ENCODE assay signal across 8 cellular contexts in the genomic region with DNA sequence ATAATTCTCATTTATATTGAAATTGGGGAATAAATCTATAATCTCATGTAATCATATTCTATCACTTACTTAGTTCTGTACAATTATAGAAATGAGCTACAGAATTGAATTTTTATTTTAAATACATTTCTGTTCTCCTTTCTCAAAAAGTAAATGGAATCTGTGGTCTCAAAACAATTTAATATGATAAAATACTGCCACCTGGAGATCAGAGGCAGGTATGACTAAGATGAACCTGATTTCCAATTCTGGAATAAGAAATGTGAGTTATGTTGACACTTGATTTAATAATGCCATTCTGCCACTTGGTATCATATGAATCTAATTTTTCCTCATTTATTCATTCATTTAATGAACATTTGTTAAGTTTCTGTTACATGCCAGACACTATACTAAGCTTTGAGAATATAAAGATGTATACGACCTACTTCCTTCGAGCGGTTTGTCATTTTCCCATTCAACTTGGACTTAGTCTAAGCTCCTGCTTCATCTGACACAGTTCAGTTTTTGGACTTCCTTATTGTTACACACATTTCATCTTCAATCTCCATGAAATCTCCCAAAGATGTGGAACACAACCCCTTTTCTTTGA. TPM values are rescaled to one million over a fixed set of nuclear protein-coding genes. Genes with fewer than 3 reads are reported as not detected.
A peak's percentile ranks its signal among the peaks of the same experiment; 100 is the strongest.
DNase-seq lines count a peak whose midpoint lies in the region; ATAC-seq and TF ChIP-seq lines count a peak whose summit lies in the region.

No MANE protein-coding gene starts in this region.

- H3K4me3 ChIP-seq in Karpas-422 (ENCODE audit: low read length), result no peak overlapping the region
- H3K4me3 ChIP-seq in gastroesophageal sphincter, result no peak overlapping the region
- no peak overlapping the region for H3K4me3 ChIP-seq in lower leg skin (ENCODE audit: low read depth, poor library complexity, severe bottlenecking)

- H2AFZ ChIP-seq in Karpas-422 (ENCODE audit: low read length), result no peak overlapping the region

- no peaks in the 10 kb centered on the region for H4K20me1 ChIP-seq in Karpas-422 (ENCODE audit: insufficient read depth, low read depth, low read length)

- WGBS in gastroesophageal sphincter (ENCODE audit: low coverage in 1 of 2), 2 donors, result 87% methylated on average over 3 of the region's 3 CpGs
- 89 to 96% methylated on average over 3 of the region's 3 CpGs for WGBS in lower leg skin, 2 donors

- H3K27ac ChIP-seq in Karpas-422 (ENCODE audit: low read length) (no peak overlapping the region), gastroesophageal sphincter (no peak overlapping the region)

- ATAC-seq in gastroesophageal sphincter, result no peak
- no peak for ATAC-seq in GM19397 (IDR thresholded peaks at IDR 0.05; ENCODE audit: unreplicated experiment)

- H3K9ac ChIP-seq in Karpas-422 (ENCODE audit: low read length), result no peak overlapping the region

- peak; percentile 52 to 72 (median 68) for TF ChIP-seq CTCF in gastroesophageal sphincter (IDR thresholded peaks at IDR 0.05)
- TF ChIP-seq CTCF in lower leg skin (IDR thresholded peaks at IDR 0.05), result no peak

- H3K79me2 ChIP-seq in Karpas-422 (ENCODE audit: low read length), result no peaks in the 10 kb centered on the region

- peak; percentile 32 for DNase-seq in DMS114 treated with DMSO at 0.1 percent for 48 hours (lab: John Stamatoyannopoulos, UW; ENCODE audit: unreplicated experiment)
- DNase-seq in Karpas-422, result peak; percentile 77
- peak; percentile 28 for DNase-seq in SW480 (ENCODE audit: low spot score)
- DNase-seq in smooth muscle cell of the brain vasculature (ENCODE audit: low read depth, low spot score), result peak; percentile 23
- DNase-seq in activated CD4-positive, alpha-beta T cell treated with anti-CD3 and anti-CD28 coated beads, Interleukin-2, amount 50 U/mL, for 48 hours, result no peak
- DNase-seq in lower leg skin (ENCODE audit: low spot score in 2 of 2), result no peak

- H3K9me3 ChIP-seq in Karpas-422 (ENCODE audit: low read length) (no peaks in the 10 kb centered on the region), gastroesophageal sphincter (no peaks in the 10 kb centered on the region)

- no peak for TF ChIP-seq EP300 in gastroesophageal sphincter (IDR thresholded peaks at IDR 0.05)

- H3K4me2 ChIP-seq in Karpas-422 (ENCODE audit: low read depth, low read length, poor library complexity, severe bottlenecking), result no peak overlapping the region

- no peak for TF ChIP-seq POLR2A in gastroesophageal sphincter (IDR thresholded peaks at IDR 0.05)
- no peak for TF ChIP-seq POLR2A in lower leg skin (IDR thresholded peaks at IDR 0.05)

- H3K9me2 ChIP-seq in Karpas-422 (replicated peaks; ENCODE audit: insufficient read depth, low read length), result no peaks in the 10 kb centered on the region

- intact Hi-C loops in lower leg skin (cut with DNase I; ENCODE audit: low total_unique reads), result loop anchor here (2.0 to 5.0 kb wide), 2 partner anchors 175 to 344 kb away; no protein-coding TSS in a partner anchor

- H3K36me3 ChIP-seq in Karpas-422 (ENCODE audit: insufficient read depth, low read length), result no peaks in the 10 kb centered on the region
- H3K36me3 ChIP-seq in gastroesophageal sphincter, result no peaks in the 10 kb centered on the region

- no peaks in the 10 kb centered on the region for H3K4me1 ChIP-seq in Karpas-422 (ENCODE audit: low read length)
- no peaks in the 10 kb centered on the region for H3K4me1 ChIP-seq in gastroesophageal sphincter

- H3K27me3 ChIP-seq in Karpas-422 (ENCODE audit: low read length), result no peaks in the 10 kb centered on the region
- H3K27me3 ChIP-seq in gastroesophageal sphincter, result no peaks in the 10 kb centered on the region

RNA-seq across cellular contexts. Expression of a gene that starts 7.6 kb away (rescaled TPM):
- total RNA-seq in Karpas-422 (2014; rRNA removed; shearing (Covaris generic); ENCODE audit: low replicate concordance), result 43.8 and 55.2 TPM in 2 replicates
- total RNA-seq in gastroesophageal sphincter (10 to 100 TPM; 14.7 to 33.1 (median 16.7) TPM), lower leg skin (10 to 100 TPM; 16.5 to 23.4 (median 20.6) TPM)

RNA-seq across cellular contexts. Expression of a gene that starts 29.9 kb away (rescaled TPM):
- not detected in 2 replicates for total RNA-seq in Karpas-422 (2014; rRNA removed; shearing (Covaris generic); ENCODE audit: low replicate concordance)
- total RNA-seq in gastroesophageal sphincter (under 1 TPM in 1 of 4 donors, not detected in 3; 0.27 TPM), lower leg skin (under 1 TPM in 3 of 4 donors, not detected in 1; 0.08 to 0.26 (median 0.10) TPM)

Comparison
In these comparisons a context has a peak if more than half of its experiments do, and no peak if none do; other contexts are left out.
1. DNase-seq: peak in DMS114 treated with DMSO at 0.1 percent for 48 hours (single experiment), Karpas-422 (single experiment), SW480 (single experiment) and smooth muscle cell of the brain vasculature (single experiment); none in activated CD4-positive, alpha-beta T cell treated with anti-CD3 and anti-CD28 coated beads, Interleukin-2, amount 50 U/mL, for 48 hours (0 of 2) and lower leg skin (0 of 2).
2. CTCF ChIP-seq: peak in gastroesophageal sphincter (4 of 4); none in lower leg skin (0 of 3).